In the genomic region with DNA sequence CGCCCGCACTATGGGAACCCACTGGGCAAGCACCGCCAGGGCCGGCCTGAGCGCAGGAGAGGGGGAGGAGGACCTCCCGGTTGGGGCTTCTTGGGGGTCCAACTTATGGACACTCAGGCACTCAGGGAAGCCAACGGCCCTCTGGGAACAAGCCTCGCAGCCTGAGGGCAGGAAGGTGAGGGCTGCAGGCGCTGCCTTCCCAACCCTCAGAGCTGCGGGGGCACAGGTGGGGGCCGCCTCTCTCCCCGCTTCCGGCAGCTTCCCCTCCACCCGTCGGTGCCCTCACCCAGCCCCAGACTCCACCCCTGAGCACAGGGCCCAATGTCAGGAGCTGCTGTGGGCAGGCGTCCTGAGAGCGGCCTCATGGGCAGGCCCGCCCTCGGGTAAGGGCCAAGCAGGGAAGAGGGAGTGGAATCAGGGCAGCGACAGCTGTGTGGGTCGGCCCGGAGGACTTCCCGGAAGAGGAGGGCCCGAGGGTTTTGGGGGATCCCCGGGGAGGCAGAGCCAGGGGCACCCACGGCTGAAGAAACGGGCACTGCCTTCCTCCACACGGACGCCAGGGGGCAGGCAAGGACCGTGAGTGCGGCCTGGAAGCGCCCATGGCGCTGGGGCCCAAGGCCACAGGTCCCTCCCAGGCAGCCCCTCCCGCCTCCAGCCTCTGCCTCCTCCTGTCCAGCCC, we compare ENCODE assay signal across 1 cellular context.
TF ChIP-seq lines count a peak whose summit lies in the region.

No MANE protein-coding gene starts in this region.

TF ChIP-seq in HEK293, 187 proteins besides CTCF, POLR2A, EP300 and RAD21 (continues in another document):
- peak; percentile 84 for TF ChIP-seq ZFP69B (tag by site-specific recombination; IDR thresholded peaks at IDR 0.05)
- peak; percentile 61; the same call in 1 of the 2 replicates for TF ChIP-seq ZNF600 (tag by site-specific recombination; IDR thresholded peaks at IDR 0.05)
- peak; percentile 62; the same call in 1 of the 2 replicates for TF ChIP-seq KLF10 (tag by site-specific recombination; IDR thresholded peaks at IDR 0.05)
- TF ChIP-seq ZNF248 (tag by site-specific recombination; IDR thresholded peaks at IDR 0.05) = no peak
- TF ChIP-seq, protein P1, sequence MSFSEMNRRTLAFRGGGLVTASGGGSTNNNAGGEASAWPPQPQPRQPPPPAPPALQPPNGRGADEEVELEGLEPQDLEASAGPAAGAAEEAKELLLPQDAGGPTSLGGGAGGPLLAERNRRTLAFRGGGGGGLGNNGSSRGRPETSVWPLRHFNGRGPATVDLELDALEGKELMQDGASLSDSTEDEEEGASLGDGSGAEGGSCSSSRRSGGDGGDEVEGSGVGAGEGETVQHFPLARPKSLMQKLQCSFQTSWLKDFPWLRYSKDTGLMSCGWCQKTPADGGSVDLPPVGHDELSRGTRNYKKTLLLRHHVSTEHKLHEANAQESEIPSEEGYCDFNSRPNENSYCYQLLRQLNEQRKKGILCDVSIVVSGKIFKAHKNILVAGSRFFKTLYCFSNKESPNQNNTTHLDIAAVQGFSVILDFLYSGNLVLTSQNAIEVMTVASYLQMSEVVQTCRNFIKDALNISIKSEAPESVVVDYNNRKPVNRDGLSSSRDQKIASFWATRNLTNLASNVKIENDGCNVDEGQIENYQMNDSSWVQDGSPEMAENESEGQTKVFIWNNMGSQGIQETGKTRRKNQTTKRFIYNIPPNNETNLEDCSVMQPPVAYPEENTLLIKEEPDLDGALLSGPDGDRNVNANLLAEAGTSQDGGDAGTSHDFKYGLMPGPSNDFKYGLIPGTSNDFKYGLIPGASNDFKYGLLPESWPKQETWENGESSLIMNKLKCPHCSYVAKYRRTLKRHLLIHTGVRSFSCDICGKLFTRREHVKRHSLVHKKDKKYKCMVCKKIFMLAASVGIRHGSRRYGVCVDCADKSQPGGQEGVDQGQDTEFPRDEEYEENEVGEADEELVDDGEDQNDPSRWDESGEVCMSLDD (tag by site-specific recombination; IDR thresholded peaks at IDR 0.05) = peak; percentile 99
- TF ChIP-seq, protein P2, sequence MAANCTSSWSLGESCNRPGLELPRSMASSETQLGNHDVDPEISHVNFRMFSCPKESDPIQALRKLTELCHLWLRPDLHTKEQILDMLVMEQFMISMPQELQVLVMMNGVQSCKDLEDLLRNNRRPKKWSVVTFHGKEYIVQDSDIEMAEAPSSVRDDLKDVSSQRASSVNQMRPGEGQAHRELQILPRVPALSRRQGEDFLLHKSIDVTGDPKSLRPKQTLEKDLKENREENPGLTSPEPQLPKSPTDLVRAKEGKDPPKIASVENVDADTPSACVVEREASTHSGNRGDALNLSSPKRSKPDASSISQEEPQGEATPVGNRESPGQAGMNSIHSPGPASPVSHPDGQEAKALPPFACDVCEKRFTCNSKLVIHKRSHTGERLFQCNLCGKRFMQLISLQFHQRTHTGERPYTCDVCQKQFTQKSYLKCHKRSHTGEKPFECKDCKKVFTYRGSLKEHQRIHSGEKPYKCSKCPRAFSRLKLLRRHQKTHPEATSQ (tag by site-specific recombination; IDR thresholded peaks at IDR 0.05) = no peak; the same call in 1 of the 2 replicates
- TF ChIP-seq MYNN (tag by site-specific recombination; IDR thresholded peaks at IDR 0.05; ENCODE audit: borderline replicate concordance) = no peak
- peak; percentile 71; the same call in 1 of the 2 replicates for TF ChIP-seq ZNF639 (tag by site-specific recombination; IDR thresholded peaks at IDR 0.05)
- TF ChIP-seq ZNF701 (tag by site-specific recombination; IDR thresholded peaks at IDR 0.05) = no peak
- peak; percentile 20; the same call in 1 of the 2 replicates for TF ChIP-seq ZNF24 (tag by site-specific recombination; IDR thresholded peaks at IDR 0.05)
- TF ChIP-seq, protein P3, sequence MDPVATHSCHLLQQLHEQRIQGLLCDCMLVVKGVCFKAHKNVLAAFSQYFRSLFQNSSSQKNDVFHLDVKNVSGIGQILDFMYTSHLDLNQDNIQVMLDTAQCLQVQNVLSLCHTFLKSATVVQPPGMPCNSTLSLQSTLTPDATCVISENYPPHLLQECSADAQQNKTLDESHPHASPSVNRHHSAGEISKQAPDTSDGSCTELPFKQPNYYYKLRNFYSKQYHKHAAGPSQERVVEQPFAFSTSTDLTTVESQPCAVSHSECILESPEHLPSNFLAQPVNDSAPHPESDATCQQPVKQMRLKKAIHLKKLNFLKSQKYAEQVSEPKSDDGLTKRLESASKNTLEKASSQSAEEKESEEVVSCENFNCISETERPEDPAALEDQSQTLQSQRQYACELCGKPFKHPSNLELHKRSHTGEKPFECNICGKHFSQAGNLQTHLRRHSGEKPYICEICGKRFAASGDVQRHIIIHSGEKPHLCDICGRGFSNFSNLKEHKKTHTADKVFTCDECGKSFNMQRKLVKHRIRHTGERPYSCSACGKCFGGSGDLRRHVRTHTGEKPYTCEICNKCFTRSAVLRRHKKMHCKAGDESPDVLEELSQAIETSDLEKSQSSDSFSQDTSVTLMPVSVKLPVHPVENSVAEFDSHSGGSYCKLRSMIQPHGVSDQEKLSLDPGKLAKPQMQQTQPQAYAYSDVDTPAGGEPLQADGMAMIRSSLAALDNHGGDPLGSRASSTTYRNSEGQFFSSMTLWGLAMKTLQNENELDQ (tag by site-specific recombination; IDR thresholded peaks at IDR 0.05; ENCODE audit: low read depth) = no peak
- TF ChIP-seq ZNF398 (tag by site-specific recombination; IDR thresholded peaks at IDR 0.05) = peak; percentile 96
- no peak for TF ChIP-seq ZSCAN16 (tag by site-specific recombination; IDR thresholded peaks at IDR 0.05)
- peak; percentile 99 for TF ChIP-seq SCRT2 (tag by site-specific recombination; IDR thresholded peaks at IDR 0.05)
- TF ChIP-seq KLF8 (tag by site-specific recombination; IDR thresholded peaks at IDR 0.05) = peak; percentile 92
- TF ChIP-seq ZNF530 (tag by site-specific recombination; IDR thresholded peaks at IDR 0.05; ENCODE audit: low read depth) = no peak
- peak; percentile 68; the same call in 1 of the 2 replicates for TF ChIP-seq YY1 (tag by site-specific recombination; IDR thresholded peaks at IDR 0.05)
- TF ChIP-seq ZNF416 (tag by site-specific recombination; IDR thresholded peaks at IDR 0.05) = no peak
- TF ChIP-seq ZNF776 (tag by site-specific recombination; IDR thresholded peaks at IDR 0.05; ENCODE audit: borderline replicate concordance) = no peak
- TF ChIP-seq ZNF558 (tag by site-specific recombination; IDR thresholded peaks at IDR 0.05) = 0 out of 2 replicates have a peak, but pooled peaks have one; percentile 33
- TF ChIP-seq ZNF157 (tag by site-specific recombination; IDR thresholded peaks at IDR 0.05) = no peak
- no peak for TF ChIP-seq ZNF747 (tag by site-specific recombination; IDR thresholded peaks at IDR 0.05)
- TF ChIP-seq ZBTB8A (tag by site-specific recombination; IDR thresholded peaks at IDR 0.05) = peak; percentile 93
- no peak for TF ChIP-seq ZNF202 (tag by site-specific recombination; IDR thresholded peaks at IDR 0.05; ENCODE audit: borderline replicate concordance)
- no peak for TF ChIP-seq ZNF830 (tag by site-specific recombination; IDR thresholded peaks at IDR 0.05; ENCODE audit: low read depth)
- peak; percentile 90 for TF ChIP-seq GLIS2 (tag by site-specific recombination; IDR thresholded peaks at IDR 0.05)
- no peak for TF ChIP-seq ZNF426 (tag by site-specific recombination; IDR thresholded peaks at IDR 0.05)
- no peak for TF ChIP-seq RBAK (tag by site-specific recombination; IDR thresholded peaks at IDR 0.05)
- no peak for TF ChIP-seq ZNF791 (tag by site-specific recombination; IDR thresholded peaks at IDR 0.05)
- TF ChIP-seq ZNF544 (tag by site-specific recombination; IDR thresholded peaks at IDR 0.05) = no peak
- peak; percentile 95 for TF ChIP-seq SCRT1 (tag by site-specific recombination; IDR thresholded peaks at IDR 0.05; ENCODE audit: borderline replicate concordance)
- TF ChIP-seq ZNF391 (tag by site-specific recombination; IDR thresholded peaks at IDR 0.05; ENCODE audit: borderline replicate concordance, low read depth) = peak; percentile 89
- TF ChIP-seq, protein P4, sequence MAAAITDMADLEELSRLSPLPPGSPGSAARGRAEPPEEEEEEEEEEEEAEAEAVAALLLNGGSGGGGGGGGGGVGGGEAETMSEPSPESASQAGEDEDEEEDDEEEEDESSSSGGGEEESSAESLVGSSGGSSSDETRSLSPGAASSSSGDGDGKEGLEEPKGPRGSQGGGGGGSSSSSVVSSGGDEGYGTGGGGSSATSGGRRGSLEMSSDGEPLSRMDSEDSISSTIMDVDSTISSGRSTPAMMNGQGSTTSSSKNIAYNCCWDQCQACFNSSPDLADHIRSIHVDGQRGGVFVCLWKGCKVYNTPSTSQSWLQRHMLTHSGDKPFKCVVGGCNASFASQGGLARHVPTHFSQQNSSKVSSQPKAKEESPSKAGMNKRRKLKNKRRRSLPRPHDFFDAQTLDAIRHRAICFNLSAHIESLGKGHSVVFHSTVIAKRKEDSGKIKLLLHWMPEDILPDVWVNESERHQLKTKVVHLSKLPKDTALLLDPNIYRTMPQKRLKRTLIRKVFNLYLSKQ (tag by site-specific recombination; IDR thresholded peaks at IDR 0.05; ENCODE audit: borderline replicate concordance) = no peak
- no peak for TF ChIP-seq SETDB1 (IDR thresholded peaks at IDR 0.05; ENCODE audit: insufficient read length, low read length)
- peak; percentile 55; the same call in 1 of the 2 replicates for TF ChIP-seq ZNF76 (tag by site-specific recombination; IDR thresholded peaks at IDR 0.05; ENCODE audit: borderline replicate concordance, low read depth)
- TF ChIP-seq ZNF837 (tag by site-specific recombination; IDR thresholded peaks at IDR 0.05) = no peak
- no peak for TF ChIP-seq ZNF560 (tag by site-specific recombination; IDR thresholded peaks at IDR 0.05; ENCODE audit: borderline replicate concordance)
- TF ChIP-seq ZNF580 (tag by site-specific recombination; IDR thresholded peaks at IDR 0.05) = peak; percentile 28; the same call in 1 of the 2 replicates
- TF ChIP-seq ZBTB7A (tag by site-specific recombination; IDR thresholded peaks at IDR 0.05; ENCODE audit: low read depth) = peak; percentile 94
- TF ChIP-seq ZNF571 (tag by site-specific recombination; IDR thresholded peaks at IDR 0.05) = no peak
- TF ChIP-seq, protein P5, sequence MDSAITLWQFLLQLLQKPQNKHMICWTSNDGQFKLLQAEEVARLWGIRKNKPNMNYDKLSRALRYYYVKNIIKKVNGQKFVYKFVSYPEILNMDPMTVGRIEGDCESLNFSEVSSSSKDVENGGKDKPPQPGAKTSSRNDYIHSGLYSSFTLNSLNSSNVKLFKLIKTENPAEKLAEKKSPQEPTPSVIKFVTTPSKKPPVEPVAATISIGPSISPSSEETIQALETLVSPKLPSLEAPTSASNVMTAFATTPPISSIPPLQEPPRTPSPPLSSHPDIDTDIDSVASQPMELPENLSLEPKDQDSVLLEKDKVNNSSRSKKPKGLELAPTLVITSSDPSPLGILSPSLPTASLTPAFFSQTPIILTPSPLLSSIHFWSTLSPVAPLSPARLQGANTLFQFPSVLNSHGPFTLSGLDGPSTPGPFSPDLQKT (IDR thresholded peaks at IDR 0.05; ENCODE audit: borderline replicate concordance, low read depth, low read length) = no peak
- TF ChIP-seq ZSCAN30 (tag by site-specific recombination; IDR thresholded peaks at IDR 0.05) = peak; percentile 78; the same call in 1 of the 2 replicates
- TF ChIP-seq KLF16 (tag by site-specific recombination; IDR thresholded peaks at IDR 0.05) = peak; percentile 91
- peak; percentile 75 for TF ChIP-seq PRDM10 (tag by site-specific recombination; IDR thresholded peaks at IDR 0.05)
- 0 out of 2 replicates have a peak, but pooled peaks have one; percentile 20 for TF ChIP-seq ZNF623 (tag by site-specific recombination; IDR thresholded peaks at IDR 0.05)
